Comparison of ENCODE assay signal across 1 cellular context in the genomic region with DNA sequence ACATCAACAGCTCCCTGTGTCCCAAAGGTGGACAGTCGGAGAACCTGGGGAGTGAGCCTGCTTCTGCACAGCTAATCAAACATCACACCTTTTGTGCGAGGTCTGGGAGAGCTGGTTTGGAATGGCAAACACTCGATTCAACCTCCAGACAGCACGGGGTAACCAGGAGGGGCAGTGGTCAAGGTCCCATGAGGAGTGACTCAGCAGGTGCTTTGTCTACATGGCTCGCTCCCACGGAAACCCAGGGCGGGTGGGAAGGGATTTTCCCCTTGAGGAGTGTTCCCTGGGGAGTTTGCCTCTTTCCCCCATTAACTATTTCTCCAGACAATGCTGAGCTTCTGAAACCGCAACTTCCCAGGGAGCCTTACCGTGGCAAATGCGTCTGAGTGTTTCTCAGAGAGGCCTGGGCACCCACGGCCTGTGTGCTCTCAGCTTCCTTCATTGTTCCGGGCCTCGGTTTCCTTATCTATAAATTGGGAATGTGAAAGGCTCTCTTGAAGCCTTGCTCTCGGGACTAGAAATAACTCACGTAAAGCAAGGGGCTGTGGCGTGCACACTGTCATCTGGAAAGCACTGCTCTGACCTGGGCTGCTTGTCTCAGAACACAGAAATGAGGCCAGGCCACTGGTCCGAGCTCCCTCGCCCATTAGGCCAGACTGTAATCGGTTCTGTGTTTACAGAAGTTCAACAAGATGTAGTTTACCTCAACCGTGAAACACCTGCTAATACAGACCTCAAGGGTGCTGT.
TF ChIP-seq lines count a peak whose summit lies in the region.

No MANE protein-coding gene starts in this region.

TF ChIP-seq in HepG2, 621 proteins besides CTCF, POLR2A, EP300 and RAD21 (continued from another document and continues in another):
- TF ChIP-seq, protein P1, sequence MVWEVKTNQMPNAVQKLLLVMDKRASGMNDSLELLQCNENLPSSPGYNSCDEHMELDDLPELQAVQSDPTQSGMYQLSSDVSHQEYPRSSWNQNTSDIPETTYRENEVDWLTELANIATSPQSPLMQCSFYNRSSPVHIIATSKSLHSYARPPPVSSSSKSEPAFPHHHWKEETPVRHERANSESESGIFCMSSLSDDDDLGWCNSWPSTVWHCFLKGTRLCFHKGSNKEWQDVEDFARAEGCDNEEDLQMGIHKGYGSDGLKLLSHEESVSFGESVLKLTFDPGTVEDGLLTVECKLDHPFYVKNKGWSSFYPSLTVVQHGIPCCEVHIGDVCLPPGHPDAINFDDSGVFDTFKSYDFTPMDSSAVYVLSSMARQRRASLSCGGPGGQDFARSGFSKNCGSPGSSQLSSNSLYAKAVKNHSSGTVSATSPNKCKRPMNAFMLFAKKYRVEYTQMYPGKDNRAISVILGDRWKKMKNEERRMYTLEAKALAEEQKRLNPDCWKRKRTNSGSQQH (CRISPR knock-in tag; IDR thresholded peaks at IDR 0.05; ENCODE audit: low read depth), result no peak
- no peak for TF ChIP-seq TP53 (CRISPR knock-in tag; conservative IDR thresholded peaks at IDR 0.05)
- TF ChIP-seq FOSL1 (CRISPR knock-in tag; IDR thresholded peaks at IDR 0.05; ENCODE audit: borderline replicate concordance), result peak; percentile 48; the same call in 1 of the 2 replicates
- TF ChIP-seq ELF3 (CRISPR knock-in tag; IDR thresholded peaks at IDR 0.05), result peak; percentile 52
- no peak for TF ChIP-seq BRCA1 (CRISPR knock-in tag; IDR thresholded peaks at IDR 0.05)
- peak; percentile 18; the same call in 1 of the 2 replicates for TF ChIP-seq ZMYM3 (CRISPR knock-in tag; IDR thresholded peaks at IDR 0.05)
- no peak for TF ChIP-seq SMC3 (IDR thresholded peaks at IDR 0.05; ENCODE audit: low read length)
- peak; percentile 90 for TF ChIP-seq GATAD2A (CRISPR knock-in tag; IDR thresholded peaks at IDR 0.05)
- no peak for TF ChIP-seq ZNF343 (CRISPR knock-in tag; IDR thresholded peaks at IDR 0.05)
- no peak for TF ChIP-seq PHF20 (CRISPR knock-in tag; IDR thresholded peaks at IDR 0.05)
- TF ChIP-seq ZSCAN12 (CRISPR knock-in tag; IDR thresholded peaks at IDR 0.05), result no peak
- TF ChIP-seq NAIF1 (CRISPR knock-in tag; IDR thresholded peaks at IDR 0.05; ENCODE audit: borderline replicate concordance), result no peak
- no peak for TF ChIP-seq WIZ (CRISPR knock-in tag; IDR thresholded peaks at IDR 0.05)
- TF ChIP-seq POGZ (CRISPR knock-in tag; IDR thresholded peaks at IDR 0.05), result no peak
- TF ChIP-seq ZNF337 (CRISPR knock-in tag; IDR thresholded peaks at IDR 0.05; ENCODE audit: borderline replicate concordance, low read depth), result no peak
- peak; percentile 51; the same call in 1 of the 2 replicates for TF ChIP-seq THRA (CRISPR knock-in tag; IDR thresholded peaks at IDR 0.05; ENCODE audit: borderline replicate concordance)
- no peak for TF ChIP-seq ZNF33A (CRISPR knock-in tag; IDR thresholded peaks at IDR 0.05; ENCODE audit: borderline replicate concordance)
- TF ChIP-seq ZNF660 (CRISPR knock-in tag; IDR thresholded peaks at IDR 0.05; ENCODE audit: borderline replicate concordance, low read depth), result no peak
- no peak for TF ChIP-seq NKX3-1 (CRISPR knock-in tag; IDR thresholded peaks at IDR 0.05)
- TF ChIP-seq ZNF468 (CRISPR knock-in tag; IDR thresholded peaks at IDR 0.05), result no peak
- TF ChIP-seq, protein P2, sequence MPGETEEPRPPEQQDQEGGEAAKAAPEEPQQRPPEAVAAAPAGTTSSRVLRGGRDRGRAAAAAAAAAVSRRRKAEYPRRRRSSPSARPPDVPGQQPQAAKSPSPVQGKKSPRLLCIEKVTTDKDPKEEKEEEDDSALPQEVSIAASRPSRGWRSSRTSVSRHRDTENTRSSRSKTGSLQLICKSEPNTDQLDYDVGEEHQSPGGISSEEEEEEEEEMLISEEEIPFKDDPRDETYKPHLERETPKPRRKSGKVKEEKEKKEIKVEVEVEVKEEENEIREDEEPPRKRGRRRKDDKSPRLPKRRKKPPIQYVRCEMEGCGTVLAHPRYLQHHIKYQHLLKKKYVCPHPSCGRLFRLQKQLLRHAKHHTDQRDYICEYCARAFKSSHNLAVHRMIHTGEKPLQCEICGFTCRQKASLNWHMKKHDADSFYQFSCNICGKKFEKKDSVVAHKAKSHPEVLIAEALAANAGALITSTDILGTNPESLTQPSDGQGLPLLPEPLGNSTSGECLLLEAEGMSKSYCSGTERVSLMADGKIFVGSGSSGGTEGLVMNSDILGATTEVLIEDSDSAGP (CRISPR knock-in tag; IDR thresholded peaks at IDR 0.05; ENCODE audit: borderline replicate concordance), result peak; percentile 32; the same call in 1 of the 2 replicates
- peak; percentile 57; the same call in 1 of the 2 replicates for TF ChIP-seq HOXA3 (CRISPR knock-in tag; IDR thresholded peaks at IDR 0.05)
- TF ChIP-seq, protein P3, sequence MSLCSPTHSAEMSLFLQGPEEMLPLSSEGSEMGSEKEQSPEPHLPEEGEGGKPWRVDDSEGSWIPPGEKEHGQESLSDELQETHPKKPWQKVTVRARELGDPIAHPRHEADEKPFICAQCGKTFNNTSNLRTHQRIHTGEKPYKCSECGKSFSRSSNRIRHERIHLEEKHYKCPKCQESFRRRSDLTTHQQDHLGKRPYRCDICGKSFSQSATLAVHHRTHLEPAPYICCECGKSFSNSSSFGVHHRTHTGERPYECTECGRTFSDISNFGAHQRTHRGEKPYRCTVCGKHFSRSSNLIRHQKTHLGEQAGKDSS (CRISPR knock-in tag; IDR thresholded peaks at IDR 0.05; ENCODE audit: borderline replicate concordance, low read depth), result peak; percentile 72; the same call in 1 of the 2 replicates
- TF ChIP-seq TRAFD1 (CRISPR knock-in tag; IDR thresholded peaks at IDR 0.05; ENCODE audit: borderline replicate concordance), result no peak
- TF ChIP-seq ZNF598 (CRISPR knock-in tag; IDR thresholded peaks at IDR 0.05; ENCODE audit: borderline replicate concordance), result no peak
- no peak for TF ChIP-seq ATF1 (CRISPR knock-in tag; IDR thresholded peaks at IDR 0.05)
- no peak for TF ChIP-seq SP1 (IDR thresholded peaks at IDR 0.05)
- TF ChIP-seq SP1 (CRISPR knock-in tag; IDR thresholded peaks at IDR 0.05), result no peak
- TF ChIP-seq SAFB2 (CRISPR knock-in tag; IDR thresholded peaks at IDR 0.05; ENCODE audit: borderline replicate concordance, low read depth), result no peak
- TF ChIP-seq, protein P4, sequence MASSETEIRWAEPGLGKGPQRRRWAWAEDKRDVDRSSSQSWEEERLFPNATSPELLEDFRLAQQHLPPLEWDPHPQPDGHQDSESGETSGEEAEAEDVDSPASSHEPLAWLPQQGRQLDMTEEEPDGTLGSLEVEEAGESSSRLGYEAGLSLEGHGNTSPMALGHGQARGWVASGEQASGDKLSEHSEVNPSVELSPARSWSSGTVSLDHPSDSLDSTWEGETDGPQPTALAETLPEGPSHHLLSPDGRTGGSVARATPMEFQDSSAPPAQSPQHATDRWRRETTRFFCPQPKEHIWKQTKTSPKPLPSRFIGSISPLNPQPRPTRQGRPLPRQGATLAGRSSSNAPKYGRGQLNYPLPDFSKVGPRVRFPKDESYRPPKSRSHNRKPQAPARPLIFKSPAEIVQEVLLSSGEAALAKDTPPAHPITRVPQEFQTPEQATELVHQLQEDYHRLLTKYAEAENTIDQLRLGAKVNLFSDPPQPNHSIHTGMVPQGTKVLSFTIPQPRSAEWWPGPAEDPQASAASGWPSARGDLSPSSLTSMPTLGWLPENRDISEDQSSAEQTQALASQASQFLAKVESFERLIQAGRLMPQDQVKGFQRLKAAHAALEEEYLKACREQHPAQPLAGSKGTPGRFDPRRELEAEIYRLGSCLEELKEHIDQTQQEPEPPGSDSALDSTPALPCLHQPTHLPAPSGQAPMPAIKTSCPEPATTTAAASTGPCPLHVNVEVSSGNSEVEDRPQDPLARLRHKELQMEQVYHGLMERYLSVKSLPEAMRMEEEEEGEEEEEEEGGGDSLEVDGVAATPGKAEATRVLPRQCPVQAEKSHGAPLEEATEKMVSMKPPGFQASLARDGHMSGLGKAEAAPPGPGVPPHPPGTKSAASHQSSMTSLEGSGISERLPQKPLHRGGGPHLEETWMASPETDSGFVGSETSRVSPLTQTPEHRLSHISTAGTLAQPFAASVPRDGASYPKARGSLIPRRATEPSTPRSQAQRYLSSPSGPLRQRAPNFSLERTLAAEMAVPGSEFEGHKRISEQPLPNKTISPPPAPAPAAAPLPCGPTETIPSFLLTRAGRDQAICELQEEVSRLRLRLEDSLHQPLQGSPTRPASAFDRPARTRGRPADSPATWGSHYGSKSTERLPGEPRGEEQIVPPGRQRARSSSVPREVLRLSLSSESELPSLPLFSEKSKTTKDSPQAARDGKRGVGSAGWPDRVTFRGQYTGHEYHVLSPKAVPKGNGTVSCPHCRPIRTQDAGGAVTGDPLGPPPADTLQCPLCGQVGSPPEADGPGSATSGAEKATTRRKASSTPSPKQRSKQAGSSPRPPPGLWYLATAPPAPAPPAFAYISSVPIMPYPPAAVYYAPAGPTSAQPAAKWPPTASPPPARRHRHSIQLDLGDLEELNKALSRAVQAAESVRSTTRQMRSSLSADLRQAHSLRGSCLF (CRISPR knock-in tag; IDR thresholded peaks at IDR 0.05; ENCODE audit: borderline replicate concordance), result no peak
- no peak for TF ChIP-seq ZNF143 (CRISPR knock-in tag; IDR thresholded peaks at IDR 0.05)
- TF ChIP-seq ZNF615 (CRISPR knock-in tag; IDR thresholded peaks at IDR 0.05; ENCODE audit: borderline replicate concordance), result no peak
- peak; percentile 97 for TF ChIP-seq RARA (CRISPR knock-in tag; IDR thresholded peaks at IDR 0.05)
- TF ChIP-seq PAXIP1 (CRISPR knock-in tag; conservative IDR thresholded peaks at IDR 0.05), result peak; percentile 79
- TF ChIP-seq HOXA7 (CRISPR knock-in tag; IDR thresholded peaks at IDR 0.05), result no peak
- no peak for TF ChIP-seq ZNF670 (CRISPR knock-in tag; IDR thresholded peaks at IDR 0.05; ENCODE audit: borderline replicate concordance)
- TF ChIP-seq ZNF296 (CRISPR knock-in tag; conservative IDR thresholded peaks at IDR 0.05), result no peak
- TF ChIP-seq KDM2A (CRISPR knock-in tag; IDR thresholded peaks at IDR 0.05; ENCODE audit: borderline replicate concordance, low read depth), result no peak
- TF ChIP-seq ZNF790 (CRISPR knock-in tag; IDR thresholded peaks at IDR 0.05; ENCODE audit: borderline replicate concordance), result no peak
- TF ChIP-seq MAZ (IDR thresholded peaks at IDR 0.05; ENCODE audit: borderline replicate concordance, low read depth, low read length), result no peak
- TF ChIP-seq MAZ (CRISPR knock-in tag; IDR thresholded peaks at IDR 0.05; ENCODE audit: low read depth), result no peak
- TF ChIP-seq THAP9 (CRISPR knock-in tag; IDR thresholded peaks at IDR 0.05; ENCODE audit: borderline replicate concordance), result no peak
- peak; percentile 73; the same call in 1 of the 2 replicates for TF ChIP-seq FOXK1 (CRISPR knock-in tag; IDR thresholded peaks at IDR 0.05; ENCODE audit: borderline replicate concordance, low read depth)
